11 cellular contexts compared by ENCODE assay signal in the genomic region with DNA sequence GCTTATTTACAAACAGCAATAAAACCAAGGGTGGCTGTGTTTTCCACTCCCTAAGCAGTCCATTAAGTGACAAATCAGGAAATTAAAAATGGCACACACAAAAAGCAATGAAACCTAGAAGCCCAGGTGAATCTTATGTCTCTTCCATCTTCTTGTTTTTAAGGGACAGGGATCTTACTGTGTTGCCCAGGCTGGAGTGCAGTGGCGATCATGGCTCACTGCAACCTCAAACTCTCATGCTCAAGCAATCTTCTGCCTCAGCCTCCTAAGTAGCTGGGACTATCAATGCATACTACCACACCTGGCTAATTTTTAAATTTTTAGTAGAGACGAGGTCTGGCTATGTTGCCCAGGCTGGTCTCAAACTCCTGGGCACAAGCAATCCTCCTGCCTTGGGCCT. TPM values are rescaled to one million over a fixed set of nuclear protein-coding genes. Genes with fewer than 3 reads are reported as not detected.
DNase-seq lines count a peak whose midpoint lies in the region; ATAC-seq and TF ChIP-seq lines count a peak whose summit lies in the region.
"Had no signal": no experiment of that assay in that cellular context is flagged by ENCODE, and none has a peak within 500 bp of the region (broad histone marks: within the 10 kb centered on the region; RNA-seq: fewer than 3 reads in every experiment).

No MANE protein-coding gene starts in this region.

- no peak for TF ChIP-seq CTCF in gastroesophageal sphincter (IDR thresholded peaks at IDR 0.05)
- no peak for TF ChIP-seq CTCF in suprapubic skin (IDR thresholded peaks at IDR 0.05)

- H3K27ac Mint-ChIP-seq in activated naive CD8-positive, alpha-beta T cell treated with anti-CD3 and anti-CD28 coated beads for 36 hours, result peak overlapping the region; percentile 72
- H3K27ac Mint-ChIP-seq in activated naive CD8-positive, alpha-beta T cell treated with anti-CD3 and anti-CD28 coated beads, Interleukin-2, amount 50 U/mL, for 24 hours, result no peak overlapping the region
- H3K27ac Mint-ChIP-seq in T-helper 2 cell treated with Interferon-gamma antibody and Interleukin-4, amounts not matched to agents 5 μg/mL and 100 μg/mL, for 36 hours, result peak overlapping the region; percentile 71

- peaks cover 3 to 72% (median 17%) of the 10 kb centered on the region in 3 donors for H3K4me1 ChIP-seq in gastroesophageal sphincter
- H3K4me1 ChIP-seq in suprapubic skin, result peaks cover 65% of the 10 kb centered on the region

- no peaks in the 10 kb centered on the region for H3K27me3 ChIP-seq in gastroesophageal sphincter
- H3K27me3 ChIP-seq in suprapubic skin, result no peaks in the 10 kb centered on the region

- H3K9me3 ChIP-seq in gastroesophageal sphincter, result no peaks in the 10 kb centered on the region
- no peaks in the 10 kb centered on the region for H3K9me3 ChIP-seq in suprapubic skin

- H3K36me3 ChIP-seq in gastroesophageal sphincter (peaks cover 0 to 3% of the 10 kb centered on the region in 2 donors), suprapubic skin (no peaks in the 10 kb centered on the region)

- H3K27me3 Mint-ChIP-seq in activated naive CD8-positive, alpha-beta T cell treated with anti-CD3 and anti-CD28 coated beads for 36 hours, result no peaks in the 10 kb centered on the region
- no peaks in the 10 kb centered on the region for H3K27me3 Mint-ChIP-seq in activated naive CD8-positive, alpha-beta T cell treated with anti-CD3 and anti-CD28 coated beads, Interleukin-2, amount 50 U/mL, for 24 hours
- H3K27me3 Mint-ChIP-seq in T-helper 2 cell treated with Interferon-gamma antibody and Interleukin-4, amounts not matched to agents 5 μg/mL and 100 μg/mL, for 36 hours (ENCODE audit: low read depth), result no peaks in the 10 kb centered on the region
- H3K27me3 Mint-ChIP-seq: activated B cell treated with CpG ODN at 0.5 μM for 24 hours had no signal

- H3K36me3 Mint-ChIP-seq in activated naive CD8-positive, alpha-beta T cell treated with anti-CD3 and anti-CD28 coated beads for 36 hours, result peaks cover 11% of the 10 kb centered on the region
- H3K36me3 Mint-ChIP-seq in activated naive CD8-positive, alpha-beta T cell treated with anti-CD3 and anti-CD28 coated beads, Interleukin-2, amount 50 U/mL, for 24 hours (ENCODE audit: low read depth), result peaks cover 15% of the 10 kb centered on the region
- H3K36me3 Mint-ChIP-seq in T-helper 2 cell treated with Interferon-gamma antibody and Interleukin-4, amounts not matched to agents 5 μg/mL and 100 μg/mL, for 36 hours (ENCODE audit: low read depth), result peaks cover 29% of the 10 kb centered on the region

- H3K4me3 ChIP-seq in gastroesophageal sphincter (peak overlapping the region in 1 of 2 donors; percentile 51), suprapubic skin (peak overlapping the region; percentile 54)

- peak overlapping the region in 3 of 4 donors; percentile 80 to 88 (median 84) for H3K27ac ChIP-seq in gastroesophageal sphincter
- H3K27ac ChIP-seq in suprapubic skin, result peak overlapping the region; percentile 89

- H3K4me3 Mint-ChIP-seq in activated naive CD8-positive, alpha-beta T cell treated with anti-CD3 and anti-CD28 coated beads for 36 hours, result no peak overlapping the region
- H3K4me3 Mint-ChIP-seq in activated naive CD8-positive, alpha-beta T cell treated with anti-CD3 and anti-CD28 coated beads, Interleukin-2, amount 50 U/mL, for 24 hours, result no peak overlapping the region
- no peak overlapping the region for H3K4me3 Mint-ChIP-seq in T-helper 2 cell treated with Interferon-gamma antibody and Interleukin-4, amounts not matched to agents 5 μg/mL and 100 μg/mL, for 36 hours
- H3K4me3 Mint-ChIP-seq: activated B cell treated with CpG ODN at 0.5 μM for 24 hours had no signal

- H3K4me1 Mint-ChIP-seq in activated naive CD8-positive, alpha-beta T cell treated with anti-CD3 and anti-CD28 coated beads for 36 hours, result peaks cover 34% of the 10 kb centered on the region
- peaks cover 29% of the 10 kb centered on the region for H3K4me1 Mint-ChIP-seq in activated naive CD8-positive, alpha-beta T cell treated with anti-CD3 and anti-CD28 coated beads, Interleukin-2, amount 50 U/mL, for 24 hours
- peaks cover 38% of the 10 kb centered on the region for H3K4me1 Mint-ChIP-seq in T-helper 2 cell treated with Interferon-gamma antibody and Interleukin-4, amounts not matched to agents 5 μg/mL and 100 μg/mL, for 36 hours (ENCODE audit: low read depth)

- 75 to 94% methylated on average over 2 of the region's 2 CpGs for WGBS in gastroesophageal sphincter (ENCODE audit: low coverage in 1 of 2), 2 donors
- 95% methylated on average over 2 of the region's 2 CpGs for WGBS in suprapubic skin

- ATAC-seq in activated naive CD8-positive, alpha-beta T cell treated with anti-CD3 and anti-CD28 coated beads, Interleukin-2, amount 50 U/mL, for 24 hours, result no peak
- no peak for ATAC-seq in gastroesophageal sphincter
- no peak for ATAC-seq in esophagus mucosa
- no peak for ATAC-seq in GM21526 (IDR thresholded peaks at IDR 0.05; ENCODE audit: low FRiP score, unreplicated experiment)

- no peak for TF ChIP-seq POLR2A in gastroesophageal sphincter (IDR thresholded peaks at IDR 0.05)
- TF ChIP-seq POLR2A in suprapubic skin (IDR thresholded peaks at IDR 0.05), result no peak

- DNase-seq in activated naive CD8-positive, alpha-beta T cell treated with anti-CD3 and anti-CD28 coated beads for 36 hours, result no peak
- no peak for DNase-seq in activated naive CD8-positive, alpha-beta T cell treated with anti-CD3 and anti-CD28 coated beads, Interleukin-2, amount 50 U/mL, for 24 hours
- DNase-seq in T-helper 2 cell treated with Interferon-gamma antibody and Interleukin-4, amounts not matched to agents 5 μg/mL and 100 μg/mL, for 36 hours (ENCODE audit: low spot score), result no peak
- no peak for DNase-seq in suprapubic skin (ENCODE audit: low spot score in 2 of 2)
- DNase-seq in effector CD8-positive, alpha-beta T cell (lab: John Stamatoyannopoulos, UW), result no peak
- DNase-seq: activated B cell treated with CpG ODN at 0.5 μM for 24 hours, activated gamma-delta T cell, NCI-H187 treated with DMSO at 0.1 percent for 48 hours had no signal

- H3K9me3 Mint-ChIP-seq in activated naive CD8-positive, alpha-beta T cell treated with anti-CD3 and anti-CD28 coated beads for 36 hours, result peaks cover 2% of the 10 kb centered on the region
- H3K9me3 Mint-ChIP-seq in activated naive CD8-positive, alpha-beta T cell treated with anti-CD3 and anti-CD28 coated beads, Interleukin-2, amount 50 U/mL, for 24 hours, result no peaks in the 10 kb centered on the region
- H3K9me3 Mint-ChIP-seq in T-helper 2 cell treated with Interferon-gamma antibody and Interleukin-4, amounts not matched to agents 5 μg/mL and 100 μg/mL, for 36 hours, result no peaks in the 10 kb centered on the region
- H3K9me3 Mint-ChIP-seq: activated B cell treated with CpG ODN at 0.5 μM for 24 hours had no signal

- no peak for TF ChIP-seq EP300 in gastroesophageal sphincter (IDR thresholded peaks at IDR 0.05)
- no peak for TF ChIP-seq EP300 in suprapubic skin (IDR thresholded peaks at IDR 0.05)

RNA-seq across cellular contexts. Expression of a gene that starts 52.4 kb away (rescaled TPM):
- total RNA-seq in activated naive CD8-positive, alpha-beta T cell treated with anti-CD3 and anti-CD28 coated beads for 36 hours, result 10 to 100 TPM; 36.4 to 41.3 TPM
- 10 to 100 TPM; 23.4 to 27.9 (median 26.4) TPM for total RNA-seq in gastroesophageal sphincter
- 10 to 100 TPM; 29.4 to 45.1 (median 38.9) TPM for total RNA-seq in suprapubic skin
- total RNA-seq in esophagus mucosa, result 21.9 TPM
